ENCODE assay signal across 10 cellular contexts in the genomic region with DNA sequence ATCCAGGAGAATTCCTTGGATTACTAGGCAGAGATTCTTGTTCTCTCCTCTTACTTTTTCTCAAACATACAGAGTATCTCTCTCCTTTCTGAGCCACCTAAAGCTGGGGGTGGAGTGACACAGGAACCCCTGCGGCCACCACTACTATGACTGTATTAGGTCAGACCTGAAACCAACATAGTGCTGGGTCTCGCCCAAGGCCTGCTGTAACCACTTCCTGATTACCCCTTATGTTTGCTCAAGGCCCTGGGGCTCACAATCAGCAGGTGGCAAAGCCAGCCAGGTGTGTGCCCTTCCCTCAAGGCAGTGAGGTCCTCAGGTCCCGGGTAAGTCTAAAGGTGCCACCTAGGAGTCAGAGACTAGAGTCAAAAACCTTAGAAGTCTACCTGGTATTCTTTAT.
DNase-seq lines count a peak whose midpoint lies in the region; ATAC-seq, FAIRE-seq and TF ChIP-seq lines count a peak whose summit lies in the region.
"Had no signal": no experiment of that assay in that cellular context is flagged by ENCODE, and none has a peak within 500 bp of the region (broad histone marks: within the 10 kb centered on the region; RNA-seq: fewer than 3 reads in every experiment).

No MANE protein-coding gene starts in this region.

- TF ChIP-seq CTCF in epithelial cell of esophagus (IDR thresholded peaks at IDR 0.05; ENCODE audit: insufficient read depth, low read depth, low read length, missing control alignments): no peak

- FAIRE-seq in HTR-8/SVneo (lab: Jason Lieb, UNC): no peak
- FAIRE-seq: H54 had no signal

- ATAC-seq in GM18520 (IDR thresholded peaks at IDR 0.05; ENCODE audit: unreplicated experiment) (peak; percentile 99), GM21528 (IDR thresholded peaks at IDR 0.05; ENCODE audit: low FRiP score, unreplicated experiment) (peak; percentile 96), HG03159 (IDR thresholded peaks at IDR 0.05; ENCODE audit: unreplicated experiment) (peak; percentile 67)

- peak; percentile 5 for DNase-seq in epithelial cell of esophagus (ENCODE audit: low read depth)
- DNase-seq in HTR-8/SVneo (ENCODE audit: insufficient read length, low spot score): no peak
- DNase-seq in activated CD4-positive, CD25-positive, alpha-beta regulatory T cell (lab: John Stamatoyannopoulos, UW): no peak
- no peak for DNase-seq in NCI-H1092 treated with DMSO at 0.1 percent for 48 hours (lab: John Stamatoyannopoulos, UW)
- DNase-seq in dedifferentiated amniotic fluid mesenchymal stem cell (ENCODE audit: extremely low spot score): no peak
- DNase-seq: uterus had no signal

- no peak overlapping the region for H3K4me3 ChIP-seq in epithelial cell of esophagus (ENCODE audit: low read length)
- H3K4me3 ChIP-seq: uterus had no signal
